10 cellular contexts compared by ENCODE assay signal in genomic region chr6:28657367-28657755, GRCh38.
A peak's percentile ranks its signal among the peaks of the same experiment; 100 is the strongest.
DNase-seq lines count a peak whose midpoint lies in the region; FAIRE-seq and TF ChIP-seq lines count a peak whose summit lies in the region.
"Had no signal": no experiment of that assay in that cellular context is flagged by ENCODE, and none has a peak within 500 bp of the region (broad histone marks: within the 10 kb centered on the region; RNA-seq: fewer than 3 reads in every experiment).

No MANE protein-coding gene starts in this region.

- H4K20me1 ChIP-seq in Karpas-422 (ENCODE audit: insufficient read depth, low read depth, low read length) = no peaks in the 10 kb centered on the region

- H3K36me3 ChIP-seq in CD4-positive, alpha-beta memory T cell (ENCODE audit: insufficient read depth, low read length) = no peaks in the 10 kb centered on the region
- no peaks in the 10 kb centered on the region for H3K36me3 ChIP-seq in Karpas-422 (ENCODE audit: insufficient read depth, low read length)

- H3K9me2 ChIP-seq in Karpas-422 (replicated peaks; ENCODE audit: insufficient read depth, low read length) = no peaks in the 10 kb centered on the region

- H2AFZ ChIP-seq in Karpas-422 (ENCODE audit: low read length) = 0 out of 2 replicates have a peak overlapping the region, but pooled peaks have one; percentile 14

- no peak overlapping the region for H3K9ac ChIP-seq in Karpas-422 (ENCODE audit: low read length)

- CTCF ChIA-PET in CD4-positive, alpha-beta memory T cell (lab: Charles Lee; ENCODE audit: partially characterized antibody) = no interaction called here

- H3K79me2 ChIP-seq in Karpas-422 (ENCODE audit: low read length) = no peaks in the 10 kb centered on the region

- intact Hi-C loops in CD4-positive, alpha-beta memory T cell (cut with micrococcal nuclease) = no loop called here

- peak overlapping the region in 7 of 8 donors; percentile 41 to 85 (median 73) for H3K4me3 Mint-ChIP-seq in CD4-positive, alpha-beta memory T cell
- H3K4me3 Mint-ChIP-seq in neural crest cell = peak overlapping the region; percentile 93

- H3K27me3 ChIP-seq in CD4-positive, alpha-beta memory T cell (ENCODE audit: insufficient read depth, low read length) = peaks cover 33% of the 10 kb centered on the region
- H3K27me3 ChIP-seq in Karpas-422 (ENCODE audit: low read length) = no peaks in the 10 kb centered on the region

- peak overlapping the region; percentile 91 for H3K4me2 ChIP-seq in Karpas-422 (ENCODE audit: low read depth, low read length, poor library complexity, severe bottlenecking)

- no peak for DNase-seq in CD4-positive, alpha-beta memory T cell
- DNase-seq in Karpas-422 (no peak), cerebellar cortex (ENCODE audit: low spot score) (peak; percentile 63), neural crest cell (ENCODE audit: low read depth, low spot score) (peak; percentile 9), NCI-H1092 treated with DMSO at 0.1 percent for 48 hours (lab: John Stamatoyannopoulos, UW) (no peak), 8988T (no peak), GM12892 (ENCODE audit: insufficient read length) (no peak), NCI-H226 (no peak)
- DNase-seq: NCI-H187 treated with DMSO at 0.1 percent for 48 hours had no signal

- no peak for TF ChIP-seq CTCF in neural crest cell (conservative IDR thresholded peaks at IDR 0.05)

- peaks cover 10 to 22% (median 18%) of the 10 kb centered on the region in 4 donors for H3K4me1 Mint-ChIP-seq in CD4-positive, alpha-beta memory T cell
- peaks cover 30% of the 10 kb centered on the region for H3K4me1 Mint-ChIP-seq in neural crest cell

- TF ChIP-seq POLR2A in GM12892 (IDR thresholded peaks at IDR 0.05; ENCODE audit: low read depth, low read length) = no peak

- H3K36me3 Mint-ChIP-seq in CD4-positive, alpha-beta memory T cell = peaks cover 0 to 3% of the 10 kb centered on the region in 2 donors
- H3K36me3 Mint-ChIP-seq in neural crest cell (ENCODE audit: low read depth) = peaks cover 2% of the 10 kb centered on the region

- H3K27me3 Mint-ChIP-seq in CD4-positive, alpha-beta memory T cell = peaks cover 43 to 51% of the 10 kb centered on the region in 2 donors
- H3K27me3 Mint-ChIP-seq in neural crest cell (ENCODE audit: low read depth) = peaks cover 39% of the 10 kb centered on the region

- H3K9me3 ChIP-seq in CD4-positive, alpha-beta memory T cell (ENCODE audit: control insufficient read depth in 1 of 2, low read length in 2 of 2) = no peaks in the 10 kb centered on the region
- no peaks in the 10 kb centered on the region for H3K9me3 ChIP-seq in Karpas-422 (ENCODE audit: low read length)

- FAIRE-seq in GM12892 (lab: Jason Lieb, UNC) = no peak

- H3K9me3 Mint-ChIP-seq in CD4-positive, alpha-beta memory T cell = peaks cover 0 to 11% (median 0%) of the 10 kb centered on the region in 8 donors
- no peaks in the 10 kb centered on the region for H3K9me3 Mint-ChIP-seq in neural crest cell
- H3K9me3 Mint-ChIP-seq: dendritic cell treated with granulocyte-macrophage colony-stimulating factor and Interleukin-4, amounts not matched to agents 40 ng/mL and 50 ng/mL, for 4 days had no signal

- H3K4me1 ChIP-seq in CD4-positive, alpha-beta memory T cell (ENCODE audit: insufficient read depth, low read length) = peaks cover 20% of the 10 kb centered on the region
- peaks cover 20% of the 10 kb centered on the region for H3K4me1 ChIP-seq in Karpas-422 (ENCODE audit: low read length)

- no peak overlapping the region for H3K27ac ChIP-seq in CD4-positive, alpha-beta memory T cell (ENCODE audit: low read depth, low read length)
- no peak overlapping the region for H3K27ac ChIP-seq in Karpas-422 (ENCODE audit: low read length)

- no peak overlapping the region for H3K4me3 ChIP-seq in CD4-positive, alpha-beta memory T cell (ENCODE audit: low read length in 2 of 2)
- peak overlapping the region; percentile 67; the same call in 1 of the 2 replicates for H3K4me3 ChIP-seq in Karpas-422 (ENCODE audit: low read length)

- peak overlapping the region in 2 of 7 donors; percentile 59 to 65 for H3K27ac Mint-ChIP-seq in CD4-positive, alpha-beta memory T cell
- H3K27ac Mint-ChIP-seq in neural crest cell (ENCODE audit: unreplicated experiment) = peak overlapping the region; percentile 89
- H3K27ac Mint-ChIP-seq: dendritic cell treated with granulocyte-macrophage colony-stimulating factor and Interleukin-4, amounts not matched to agents 40 ng/mL and 50 ng/mL, for 4 days had no signal

- POLR2A ChIA-PET in CD4-positive, alpha-beta memory T cell (lab: Charles Lee; ENCODE audit: partially characterized antibody) = no interaction called here

Comparison
In these comparisons a context has a peak if more than half of its experiments do, and no peak if none do; other contexts are left out.
1. DNase-seq: peak in cerebellar cortex (single experiment) and neural crest cell (single experiment); none in CD4-positive, alpha-beta memory T cell (0 of 5), Karpas-422 (single experiment), NCI-H1092 treated with DMSO at 0.1 percent for 48 hours (single experiment), 8988T (single experiment), GM12892 (single experiment) and NCI-H226 (single experiment).